In the genomic region with DNA sequence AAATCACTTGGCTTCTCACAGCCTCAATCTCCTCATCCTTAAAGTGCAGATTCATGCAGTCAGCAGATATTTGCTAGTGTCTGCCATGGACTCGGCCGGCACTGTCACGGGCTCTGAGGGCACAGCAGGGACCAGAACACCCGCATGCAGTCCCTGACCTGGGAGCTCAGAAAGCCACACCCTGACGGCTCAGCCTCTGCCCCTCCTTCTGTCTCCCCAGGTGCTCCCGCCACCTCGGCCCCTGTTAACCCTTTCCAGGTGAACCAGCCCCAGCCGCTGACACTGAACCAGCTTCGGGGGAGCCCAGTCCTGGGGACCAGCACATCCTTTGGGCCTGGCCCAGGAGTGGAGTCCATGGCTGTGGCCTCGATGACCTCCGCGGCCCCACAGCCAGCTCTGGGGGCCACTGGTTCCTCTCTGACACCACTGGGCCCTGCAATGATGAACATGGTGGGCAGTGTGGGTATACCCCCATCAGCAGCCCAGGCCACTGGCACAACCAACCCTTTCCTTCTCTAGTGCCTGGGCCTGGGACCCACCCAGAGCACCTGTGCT, we compare ENCODE assay signal across 1 cellular context.
TF ChIP-seq lines count a peak whose summit lies in the region.

No MANE protein-coding gene starts in this region.

TF ChIP-seq in GM23338, 12 proteins besides CTCF, POLR2A, EP300 and RAD21 (continued from another document):
- TF ChIP-seq, protein P1, sequence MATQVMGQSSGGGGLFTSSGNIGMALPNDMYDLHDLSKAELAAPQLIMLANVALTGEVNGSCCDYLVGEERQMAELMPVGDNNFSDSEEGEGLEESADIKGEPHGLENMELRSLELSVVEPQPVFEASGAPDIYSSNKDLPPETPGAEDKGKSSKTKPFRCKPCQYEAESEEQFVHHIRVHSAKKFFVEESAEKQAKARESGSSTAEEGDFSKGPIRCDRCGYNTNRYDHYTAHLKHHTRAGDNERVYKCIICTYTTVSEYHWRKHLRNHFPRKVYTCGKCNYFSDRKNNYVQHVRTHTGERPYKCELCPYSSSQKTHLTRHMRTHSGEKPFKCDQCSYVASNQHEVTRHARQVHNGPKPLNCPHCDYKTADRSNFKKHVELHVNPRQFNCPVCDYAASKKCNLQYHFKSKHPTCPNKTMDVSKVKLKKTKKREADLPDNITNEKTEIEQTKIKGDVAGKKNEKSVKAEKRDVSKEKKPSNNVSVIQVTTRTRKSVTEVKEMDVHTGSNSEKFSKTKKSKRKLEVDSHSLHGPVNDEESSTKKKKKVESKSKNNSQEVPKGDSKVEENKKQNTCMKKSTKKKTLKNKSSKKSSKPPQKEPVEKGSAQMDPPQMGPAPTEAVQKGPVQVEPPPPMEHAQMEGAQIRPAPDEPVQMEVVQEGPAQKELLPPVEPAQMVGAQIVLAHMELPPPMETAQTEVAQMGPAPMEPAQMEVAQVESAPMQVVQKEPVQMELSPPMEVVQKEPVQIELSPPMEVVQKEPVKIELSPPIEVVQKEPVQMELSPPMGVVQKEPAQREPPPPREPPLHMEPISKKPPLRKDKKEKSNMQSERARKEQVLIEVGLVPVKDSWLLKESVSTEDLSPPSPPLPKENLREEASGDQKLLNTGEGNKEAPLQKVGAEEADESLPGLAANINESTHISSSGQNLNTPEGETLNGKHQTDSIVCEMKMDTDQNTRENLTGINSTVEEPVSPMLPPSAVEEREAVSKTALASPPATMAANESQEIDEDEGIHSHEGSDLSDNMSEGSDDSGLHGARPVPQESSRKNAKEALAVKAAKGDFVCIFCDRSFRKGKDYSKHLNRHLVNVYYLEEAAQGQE (IDR thresholded peaks at IDR 0.05; ENCODE audit: unreplicated experiment): no peak
